Comparison of ENCODE assay signal across 15 cellular contexts in the genomic region with DNA sequence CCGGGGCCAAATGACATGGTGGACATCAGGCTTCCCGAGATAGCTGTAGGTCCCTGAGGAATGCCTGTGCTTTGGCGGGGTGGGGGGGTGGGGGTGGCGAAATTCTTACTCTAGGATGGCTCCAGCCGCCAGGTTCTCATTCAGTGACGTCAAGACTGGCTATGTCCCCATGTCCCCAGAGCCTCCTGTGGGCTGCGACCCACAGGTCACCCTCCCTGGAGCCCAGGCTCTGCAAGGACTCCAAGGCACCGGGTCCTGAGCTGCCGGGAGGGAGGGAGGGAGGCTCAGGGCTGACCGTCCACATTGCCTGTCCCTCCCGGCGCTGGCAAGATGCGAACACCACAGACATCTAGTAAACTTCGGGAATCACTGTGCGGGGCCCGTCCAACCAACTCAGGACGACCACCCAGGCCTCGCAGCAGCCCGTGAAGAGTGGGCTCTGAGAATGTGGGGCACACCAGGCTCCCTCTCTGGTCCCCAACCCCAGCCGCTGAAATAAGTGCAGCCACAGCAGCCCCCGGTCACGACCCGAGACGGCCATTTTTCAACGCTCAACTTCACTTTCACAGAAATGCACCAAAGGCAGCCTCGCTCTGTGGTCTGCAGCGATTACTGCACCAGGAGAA.
"Had no signal": no experiment of that assay in that cellular context is flagged by ENCODE, and none has a peak within 500 bp of the region (broad histone marks: within the 10 kb centered on the region; RNA-seq: fewer than 3 reads in every experiment).

No MANE protein-coding gene starts in this region.

- H3K36me3 Mint-ChIP-seq: activated naive CD8-positive, alpha-beta T cell treated with anti-CD3 and anti-CD28 coated beads, Interleukin-2, amount 10 ng/mL, durations not matched to agents 7 days and 5 days had no signal

- H3K9me3 Mint-ChIP-seq: activated naive CD8-positive, alpha-beta T cell treated with anti-CD3 and anti-CD28 coated beads, Interleukin-2, amount 10 ng/mL, durations not matched to agents 7 days and 5 days; effector memory CD8-positive, alpha-beta T cell; neural progenitor cell had no signal

- H3K4me3 ChIP-seq: neural progenitor cell, prostate gland, right lobe of liver, thoracic aorta had no signal

- H3K36me3 ChIP-seq: neural progenitor cell, prostate gland, right lobe of liver, thoracic aorta had no signal

- H3K27me3 Mint-ChIP-seq: activated naive CD8-positive, alpha-beta T cell treated with anti-CD3 and anti-CD28 coated beads, Interleukin-2, amount 10 ng/mL, durations not matched to agents 7 days and 5 days; effector memory CD8-positive, alpha-beta T cell had no signal

- ATAC-seq: effector memory CD8-positive, alpha-beta T cell had no signal

- H3K27ac Mint-ChIP-seq: activated naive CD8-positive, alpha-beta T cell treated with anti-CD3 and anti-CD28 coated beads, Interleukin-2, amount 10 ng/mL, durations not matched to agents 7 days and 5 days; effector memory CD8-positive, alpha-beta T cell; neural progenitor cell had no signal

- H3K9me3 ChIP-seq: esophagus squamous epithelium, prostate gland, right lobe of liver, stomach, thoracic aorta had no signal

- H3K4me3 Mint-ChIP-seq: activated naive CD8-positive, alpha-beta T cell treated with anti-CD3 and anti-CD28 coated beads, Interleukin-2, amount 10 ng/mL, durations not matched to agents 7 days and 5 days; effector memory CD8-positive, alpha-beta T cell; neural progenitor cell had no signal

- H3K27me3 ChIP-seq: esophagus squamous epithelium, neural progenitor cell, right lobe of liver, stomach had no signal

- DNase-seq: activated CD4-positive, alpha-beta T cell treated with anti-CD3 and anti-CD28 coated beads for 1 hour; activated CD4-positive, alpha-beta T cell treated with anti-CD3 and anti-CD28 coated beads, Interleukin-2, amount 50 U/mL, for 48 hours; activated gamma-delta T cell; activated naive CD8-positive, alpha-beta T cell treated with anti-CD3 and anti-CD28 coated beads, Interleukin-2, amount 10 ng/mL, durations not matched to agents 7 days and 5 days; amygdala; effector memory CD8-positive, alpha-beta T cell; esophagus squamous epithelium; small intestine; stimulated activated CD4-positive, alpha-beta T cell treated with anti-CD3 and anti-CD28 coated beads, Interleukin-4, amount 100 ng/mL, for 1 hour; stomach; WERI-Rb-1 had no signal

- H3K27ac ChIP-seq: neural progenitor cell, prostate gland, right lobe of liver, thoracic aorta, WERI-Rb-1 had no signal
